In genomic region chr9:95764920-95765319, GRCh38 we compare ENCODE assay signal across 14 cellular contexts.
A peak's percentile ranks its signal among the peaks of the same experiment; 100 is the strongest.
DNase-seq lines count a peak whose midpoint lies in the region; ATAC-seq, FAIRE-seq and TF ChIP-seq lines count a peak whose summit lies in the region.
"Had no signal": no experiment of that assay in that cellular context is flagged by ENCODE, and none has a peak within 500 bp of the region (broad histone marks: within the 10 kb centered on the region; RNA-seq: fewer than 3 reads in every experiment).

No MANE protein-coding gene starts in this region.

- H3K36me3 Mint-ChIP-seq in nephron progenitor cell (ENCODE audit: low read depth), result no peaks in the 10 kb centered on the region
- H3K36me3 Mint-ChIP-seq in activated T-cell treated with anti-CD3 and anti-CD28 coated beads, Interleukin-2, amount 50 U/mL, for 4 hours (ENCODE audit: insufficient read depth), result no peaks in the 10 kb centered on the region
- H3K36me3 Mint-ChIP-seq: activated naive CD8-positive, alpha-beta T cell treated with anti-CD3 and anti-CD28 coated beads for 36 hours had no signal

- ATAC-seq in activated T-cell treated with anti-CD3 and anti-CD28 coated beads, Interleukin-2, amount 50 U/mL, for 4 hours, result no peak
- ATAC-seq: naive thymus-derived CD8-positive, alpha-beta T cell had no signal

- FAIRE-seq in bronchial epithelial cell (lab: Jason Lieb, UNC) (no peak), urothelium cell line (lab: Jason Lieb, UNC) (no peak)
- FAIRE-seq: islet of Langerhans had no signal

- peaks cover 34% of the 10 kb centered on the region for H3K4me1 Mint-ChIP-seq in nephron progenitor cell
- no peaks in the 10 kb centered on the region for H3K4me1 Mint-ChIP-seq in activated T-cell treated with anti-CD3 and anti-CD28 coated beads, Interleukin-2, amount 50 U/mL, for 4 hours (ENCODE audit: low read depth)

- H3K27ac Mint-ChIP-seq in nephron progenitor cell, result peak overlapping the region; percentile 91
- H3K27ac Mint-ChIP-seq: activated naive CD8-positive, alpha-beta T cell treated with anti-CD3 and anti-CD28 coated beads for 36 hours; naive thymus-derived CD8-positive, alpha-beta T cell had no signal

- peaks cover 36% of the 10 kb centered on the region for H3K27me3 Mint-ChIP-seq in nephron progenitor cell (ENCODE audit: low read depth, poor library complexity)
- H3K27me3 Mint-ChIP-seq in activated T-cell treated with anti-CD3 and anti-CD28 coated beads, Interleukin-2, amount 50 U/mL, for 4 hours (ENCODE audit: low read depth), result peaks cover 6% of the 10 kb centered on the region
- H3K27me3 Mint-ChIP-seq: activated naive CD8-positive, alpha-beta T cell treated with anti-CD3 and anti-CD28 coated beads for 36 hours had no signal

- no peaks in the 10 kb centered on the region for H3K36me3 ChIP-seq in bronchial epithelial cell (ENCODE audit: control insufficient read depth, insufficient read depth, low read length)
- H3K36me3 ChIP-seq: uterus had no signal

- DNase-seq in SHP77 (lab: John Stamatoyannopoulos, UW), result peak; percentile 13 to 23
- DNase-seq in SHP77 treated with DMSO at 0.1 percent for 48 hours (lab: John Stamatoyannopoulos, UW), result no peak
- peak; percentile 63 for DNase-seq in bronchial epithelial cell (ENCODE audit: low read depth)
- DNase-seq in nephron progenitor cell, result no peak
- peak; percentile 37 for DNase-seq in urothelium cell line (ENCODE audit: low spot score)
- DNase-seq in SIG-M5 (lab: John Stamatoyannopoulos, UW), result no peak
- DNase-seq in NCI-H146 treated with DMSO at 0.1 percent for 48 hours (lab: John Stamatoyannopoulos, UW; ENCODE audit: unreplicated experiment), result no peak
- DNase-seq in activated T-cell treated with anti-CD3 and anti-CD28 coated beads, Interleukin-2, amount 50 U/mL, for 4 hours, result no peak
- DNase-seq: activated naive CD8-positive, alpha-beta T cell treated with anti-CD3 and anti-CD28 coated beads for 36 hours; foreskin melanocyte; naive thymus-derived CD8-positive, alpha-beta T cell; NCI-H446 treated with DMSO at 0.1 percent for 48 hours; uterus had no signal

- H3K27me3 ChIP-seq in bronchial epithelial cell (ENCODE audit: control insufficient read depth, insufficient read depth, low read length), result no peaks in the 10 kb centered on the region
- H3K27me3 ChIP-seq: uterus had no signal

- TF ChIP-seq CTCF in bronchial epithelial cell (IDR thresholded peaks at IDR 0.05; ENCODE audit: insufficient read depth, low read length, severe bottlenecking) (no peak), nephron progenitor cell (IDR thresholded peaks at IDR 0.05) (no peak)

- H3K4me3 Mint-ChIP-seq in nephron progenitor cell, result peak overlapping the region; percentile 55
- H3K4me3 Mint-ChIP-seq in activated T-cell treated with anti-CD3 and anti-CD28 coated beads, Interleukin-2, amount 50 U/mL, for 4 hours, result no peak overlapping the region
- H3K4me3 Mint-ChIP-seq: activated naive CD8-positive, alpha-beta T cell treated with anti-CD3 and anti-CD28 coated beads for 36 hours had no signal

- no peaks in the 10 kb centered on the region for H3K9me3 Mint-ChIP-seq in nephron progenitor cell
- H3K9me3 Mint-ChIP-seq in activated T-cell treated with anti-CD3 and anti-CD28 coated beads, Interleukin-2, amount 50 U/mL, for 4 hours, result no peaks in the 10 kb centered on the region
- H3K9me3 Mint-ChIP-seq: activated naive CD8-positive, alpha-beta T cell treated with anti-CD3 and anti-CD28 coated beads for 36 hours; naive thymus-derived CD8-positive, alpha-beta T cell had no signal

- peak overlapping the region; percentile 16 for H3K4me3 ChIP-seq in bronchial epithelial cell (ENCODE audit: low read depth, low read length)
- H3K4me3 ChIP-seq: uterus had no signal

Comparison
In these comparisons a context has a peak if more than half of its experiments do, and no peak if none do; other contexts are left out.
1. DNase-seq: peak in SHP77 (2 of 2), bronchial epithelial cell (single experiment) and urothelium cell line (single experiment); none in SHP77 treated with DMSO at 0.1 percent for 48 hours (single experiment), nephron progenitor cell (single experiment), SIG-M5 (single experiment), NCI-H146 treated with DMSO at 0.1 percent for 48 hours (single experiment) and activated T-cell treated with anti-CD3 and anti-CD28 coated beads, Interleukin-2, amount 50 U/mL, for 4 hours (single experiment).